In the genomic region with DNA sequence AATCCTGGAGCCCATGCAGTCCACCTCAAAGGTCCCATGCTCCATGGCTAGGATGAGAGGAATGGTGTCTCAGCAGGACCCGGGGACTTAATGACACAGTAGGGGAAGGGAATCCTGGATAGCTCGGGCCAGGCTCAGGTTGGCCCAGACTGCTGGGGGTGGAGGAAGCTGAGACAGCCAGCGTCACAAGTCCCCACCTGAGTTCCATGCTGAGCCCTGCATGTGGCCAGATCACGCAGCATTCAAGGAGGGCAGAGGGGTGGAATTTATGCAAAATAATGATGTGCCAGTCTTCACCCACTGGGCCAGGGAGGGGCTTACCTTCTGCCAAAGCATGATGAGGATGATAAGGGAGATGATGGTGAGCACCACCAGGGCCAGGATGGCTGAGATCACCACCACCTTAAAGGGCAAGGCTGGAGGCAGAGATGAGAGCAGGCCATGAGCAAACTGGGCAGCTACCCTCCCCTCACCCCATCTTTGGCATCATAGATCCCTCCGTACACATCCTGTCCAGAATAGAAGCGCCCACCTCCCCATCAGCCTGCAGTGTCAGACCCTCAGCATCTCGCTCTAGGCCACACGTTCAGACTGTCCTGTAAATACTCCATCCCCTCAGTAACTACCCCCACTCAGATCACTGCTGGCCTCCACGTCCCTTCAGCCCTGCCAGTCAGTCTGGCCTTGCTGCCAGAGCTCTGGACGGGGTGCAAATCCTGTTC, we compare ENCODE assay signal across 28 cellular contexts. TPM values are rescaled to one million over a fixed set of nuclear protein-coding genes. Genes with fewer than 3 reads are reported as not detected.
"Had no signal": no experiment of that assay in that cellular context is flagged by ENCODE, and none has a peak within 500 bp of the region (broad histone marks: within the 10 kb centered on the region; RNA-seq: fewer than 3 reads in every experiment).

No MANE protein-coding gene starts in this region.

- H3K4me1 Mint-ChIP-seq: activated B cell treated with CpG ODN at 0.5 μM for 24 hours; activated CD4-positive, alpha-beta T cell treated with anti-CD3 and anti-CD28 coated beads for 36 hours had no signal

- H3K36me3 Mint-ChIP-seq: memory B cell had no signal

- H3K27ac ChIP-seq: esophagus muscularis mucosa, sigmoid colon, testis had no signal

- DNase-seq: activated B cell treated with CpG ODN at 0.5 μM for 24 hours; activated CD4-positive, alpha-beta T cell treated with anti-CD3 and anti-CD28 coated beads for 36 hours; activated CD4-positive, alpha-beta T cell treated with anti-CD3 and anti-CD28 coated beads, Interleukin-2, amount 50 U/mL, for 4 hours; activated naive CD4-positive, alpha-beta T cell treated with Interleukin-2 at 50 U/mL for 16 hours; activated T-cell treated with anti-CD3 and anti-CD28 coated beads, Interleukin-2, amount 50 U/mL, for 48 hours; caudate nucleus; dorsolateral prefrontal cortex; effector memory CD8-positive, alpha-beta T cell; glutamatergic neuron; hippocampal formation; nucleus accumbens; sigmoid colon; stimulated activated CD4-positive, alpha-beta T cell treated with anti-CD3 and anti-CD28 coated beads, Interleukin-2, amount 100 ng/mL, for 48 hours; stimulated activated CD8-positive, alpha-beta memory T cell treated with anti-CD3 and anti-CD28 coated beads, Interleukin-4, amount 100 ng/mL, for 48 hours; stimulated activated naive CD4-positive, alpha-beta T cell; T1000; testis had no signal

- H3K27ac Mint-ChIP-seq: activated B cell treated with CpG ODN at 0.5 μM for 24 hours; activated CD4-positive, alpha-beta T cell treated with anti-CD3 and anti-CD28 coated beads for 36 hours; memory B cell; nephron; T-helper 1 cell treated with Interleukin-12 subunit alpha and Interleukin-12 subunit beta and Interleukin-4 antibody, amounts not matched to agents 30 μg/mL and 1 μg/mL, for 36 hours had no signal

- H3K9me3 ChIP-seq: esophagus muscularis mucosa, sigmoid colon, testis, upper lobe of left lung had no signal

- H3K4me3 ChIP-seq: dorsolateral prefrontal cortex, esophagus muscularis mucosa, sigmoid colon, testis, upper lobe of left lung had no signal

- ATAC-seq: activated CD4-positive, alpha-beta T cell treated with anti-CD3 and anti-CD28 coated beads for 36 hours; effector memory CD8-positive, alpha-beta T cell had no signal

- H3K9me3 Mint-ChIP-seq: activated B cell treated with CpG ODN at 0.5 μM for 24 hours; brain; effector memory CD8-positive, alpha-beta T cell; memory B cell; nephron; T-helper 1 cell treated with Interleukin-12 subunit alpha and Interleukin-12 subunit beta and Interleukin-4 antibody, amounts not matched to agents 30 μg/mL and 1 μg/mL, for 36 hours had no signal

- H3K27me3 Mint-ChIP-seq: activated B cell treated with CpG ODN at 0.5 μM for 24 hours; activated CD4-positive, alpha-beta T cell treated with anti-CD3 and anti-CD28 coated beads for 36 hours; brain; effector memory CD8-positive, alpha-beta T cell had no signal

- H3K27me3 ChIP-seq: dorsolateral prefrontal cortex, esophagus muscularis mucosa, sigmoid colon, testis, upper lobe of left lung had no signal

- H3K4me3 Mint-ChIP-seq: activated B cell treated with CpG ODN at 0.5 μM for 24 hours; activated CD4-positive, alpha-beta T cell treated with anti-CD3 and anti-CD28 coated beads for 36 hours; brain; effector memory CD8-positive, alpha-beta T cell; memory B cell; nephron; T-helper 1 cell treated with Interleukin-12 subunit alpha and Interleukin-12 subunit beta and Interleukin-4 antibody, amounts not matched to agents 30 μg/mL and 1 μg/mL, for 36 hours had no signal

RNA-seq across cellular contexts. Expression of a gene that starts 29.3 kb away (rescaled TPM):
- total RNA-seq: activated CD4-positive, alpha-beta T cell treated with anti-CD3 and anti-CD28 coated beads for 36 hours had no signal

RNA-seq across cellular contexts. Expression of a gene that starts 40.0 kb away (rescaled TPM):
- total RNA-seq: myocyte, renal cortical epithelial cell had no signal

RNA-seq across cellular contexts. Expression of a gene that starts 40.2 kb away (rescaled TPM):
- total RNA-seq: activated B cell treated with CpG ODN at 0.5 μM for 24 hours; activated CD4-positive, alpha-beta T cell treated with anti-CD3 and anti-CD28 coated beads for 36 hours; frontal cortex; liver; mononuclear cell; myocyte; renal cortical epithelial cell had no signal
- polyA plus RNA-seq: liver had no signal
